ENCODE assay signal across 8 cellular contexts in the genomic region with DNA sequence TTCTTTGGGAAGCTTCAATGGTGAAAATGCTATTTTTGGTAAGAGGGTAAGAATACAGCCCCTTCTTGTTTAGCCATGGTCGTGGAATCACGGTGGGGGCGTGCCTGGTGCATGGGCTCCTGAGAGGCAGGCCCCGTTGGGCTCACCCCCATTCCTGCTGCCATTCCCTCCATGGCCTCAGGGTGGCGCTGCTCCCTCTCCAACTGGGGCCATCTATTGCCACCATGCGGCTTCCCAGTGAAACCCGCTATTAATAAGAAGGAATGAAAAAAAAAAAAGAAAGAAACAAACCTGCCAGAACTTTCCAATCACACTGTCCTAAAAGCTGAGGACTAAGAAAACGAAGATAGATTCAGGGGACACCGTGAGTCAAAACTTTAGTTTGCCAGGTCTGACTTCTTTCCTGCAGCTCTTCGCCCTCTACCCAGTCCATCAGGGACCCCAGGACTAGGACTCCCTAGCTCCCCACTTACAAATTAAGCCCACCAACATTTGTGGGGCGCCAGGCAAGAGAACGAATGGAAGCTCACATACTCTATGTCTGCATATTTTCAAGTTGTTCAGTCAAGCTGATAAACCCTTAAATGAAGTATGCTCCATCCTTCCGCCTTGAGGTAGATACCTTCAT. TPM values are rescaled to one million over a fixed set of nuclear protein-coding genes. Genes with fewer than 3 reads are reported as not detected.
DNase-seq lines count a peak whose midpoint lies in the region; ATAC-seq and TF ChIP-seq lines count a peak whose summit lies in the region.

No MANE protein-coding gene starts in this region.

- H3K27me3 ChIP-seq in liver (ENCODE audit: control insufficient read depth in 4 of 4, insufficient read depth in 4 of 4, low read length in 3 of 4), result no peaks in the 10 kb centered on the region

- TF ChIP-seq CTCF in choroid plexus epithelial cell (conservative IDR thresholded peaks at IDR 0.05; ENCODE audit: low read depth, low read length) (peak; percentile 97), liver (IDR thresholded peaks at IDR 0.05; ENCODE audit: low read depth, low read length, missing input control) (peak; percentile 100)

- TF ChIP-seq RAD21 in liver (IDR thresholded peaks at IDR 0.05), result peak; percentile 98 to 99

- DNase-seq in GF-D8 (lab: John Stamatoyannopoulos, UW), result peak; percentile 12
- DNase-seq in NCI-H226, result peak; percentile 68
- peak; percentile 91 for DNase-seq in activated CD4-positive, alpha-beta T cell treated with anti-CD3 and anti-CD28 coated beads for 48 hours
- peak; percentile 79 for DNase-seq in choroid plexus epithelial cell (ENCODE audit: low read depth)
- peak; percentile 67 to 79 (median 76) for DNase-seq in stimulated activated CD4-positive, alpha-beta T cell treated with anti-CD3 and anti-CD28 coated beads, TNF-alpha, amount 100 ng/mL, for 48 hours (ENCODE audit: low read depth in 3 of 3)

- no peak overlapping the region for H3K27ac ChIP-seq in liver (ENCODE audit: low read depth in 1 of 2, low read length in 2 of 2)

- ATAC-seq in HG02798 (IDR thresholded peaks at IDR 0.05; ENCODE audit: poor library complexity, unreplicated experiment) (peak; percentile 69), HG03045 (IDR thresholded peaks at IDR 0.05; ENCODE audit: unreplicated experiment) (no peak)

- peaks cover 2 to 6% (median 4%) of the 10 kb centered on the region in 4 donors for H3K4me1 ChIP-seq in liver (ENCODE audit: control insufficient read depth in 4 of 4, insufficient read depth in 4 of 4, low read length in 3 of 4)

- H3K9me3 ChIP-seq in liver (ENCODE audit: control insufficient read depth in 4 of 4, low read length in 3 of 4), result no peaks in the 10 kb centered on the region

- WGBS in liver, result 24% methylated on average over 13 of the region's 13 CpGs

- no peak overlapping the region for H3K9ac ChIP-seq in liver (ENCODE audit: low read depth in 1 of 2, low read length in 2 of 2)

- H3K36me3 ChIP-seq in liver (ENCODE audit: control insufficient read depth in 4 of 4, insufficient read depth in 3 of 4, low read depth in 1 of 4, low read length in 3 of 4), result no peaks in the 10 kb centered on the region

- H3K4me3 ChIP-seq in choroid plexus epithelial cell (ENCODE audit: low read depth, low read length) (no peak overlapping the region), liver (ENCODE audit: low read depth in 1 of 3, low read length in 3 of 3) (no peak overlapping the region)

TF ChIP-seq in liver, 16 proteins besides CTCF, POLR2A, EP300 and RAD21:
- TF ChIP-seq RXRA (IDR thresholded peaks at IDR 0.05), result peak in 1 of 2 donors; percentile 37
- TF ChIP-seq, protein P1, sequence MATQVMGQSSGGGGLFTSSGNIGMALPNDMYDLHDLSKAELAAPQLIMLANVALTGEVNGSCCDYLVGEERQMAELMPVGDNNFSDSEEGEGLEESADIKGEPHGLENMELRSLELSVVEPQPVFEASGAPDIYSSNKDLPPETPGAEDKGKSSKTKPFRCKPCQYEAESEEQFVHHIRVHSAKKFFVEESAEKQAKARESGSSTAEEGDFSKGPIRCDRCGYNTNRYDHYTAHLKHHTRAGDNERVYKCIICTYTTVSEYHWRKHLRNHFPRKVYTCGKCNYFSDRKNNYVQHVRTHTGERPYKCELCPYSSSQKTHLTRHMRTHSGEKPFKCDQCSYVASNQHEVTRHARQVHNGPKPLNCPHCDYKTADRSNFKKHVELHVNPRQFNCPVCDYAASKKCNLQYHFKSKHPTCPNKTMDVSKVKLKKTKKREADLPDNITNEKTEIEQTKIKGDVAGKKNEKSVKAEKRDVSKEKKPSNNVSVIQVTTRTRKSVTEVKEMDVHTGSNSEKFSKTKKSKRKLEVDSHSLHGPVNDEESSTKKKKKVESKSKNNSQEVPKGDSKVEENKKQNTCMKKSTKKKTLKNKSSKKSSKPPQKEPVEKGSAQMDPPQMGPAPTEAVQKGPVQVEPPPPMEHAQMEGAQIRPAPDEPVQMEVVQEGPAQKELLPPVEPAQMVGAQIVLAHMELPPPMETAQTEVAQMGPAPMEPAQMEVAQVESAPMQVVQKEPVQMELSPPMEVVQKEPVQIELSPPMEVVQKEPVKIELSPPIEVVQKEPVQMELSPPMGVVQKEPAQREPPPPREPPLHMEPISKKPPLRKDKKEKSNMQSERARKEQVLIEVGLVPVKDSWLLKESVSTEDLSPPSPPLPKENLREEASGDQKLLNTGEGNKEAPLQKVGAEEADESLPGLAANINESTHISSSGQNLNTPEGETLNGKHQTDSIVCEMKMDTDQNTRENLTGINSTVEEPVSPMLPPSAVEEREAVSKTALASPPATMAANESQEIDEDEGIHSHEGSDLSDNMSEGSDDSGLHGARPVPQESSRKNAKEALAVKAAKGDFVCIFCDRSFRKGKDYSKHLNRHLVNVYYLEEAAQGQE (IDR thresholded peaks at IDR 0.05), result no peak

RNA-seq across cellular contexts. Expression of a gene that starts 30.6 kb away (rescaled TPM):
- 100 to 1,000 TPM in 1 of 2 donors, 10 to 100 TPM in 1; 34.6 to 663 TPM for total RNA-seq in liver
- 10 to 100 TPM; 58.8 to 71.5 TPM for polyA plus RNA-seq in liver

Comparison
In these comparisons a context has a peak if more than half of its experiments do, and no peak if none do; other contexts are left out.
1. DNase-seq: peak in every context shown above with its lines; median percentile 91 in activated CD4-positive, alpha-beta T cell treated with anti-CD3 and anti-CD28 coated beads for 48 hours; 79 in choroid plexus epithelial cell; 76 in stimulated activated CD4-positive, alpha-beta T cell treated with anti-CD3 and anti-CD28 coated beads, TNF-alpha, amount 100 ng/mL, for 48 hours; 68 in NCI-H226; 12 in GF-D8.